ENCODE assay signal across 21 cellular contexts in the genomic region with DNA sequence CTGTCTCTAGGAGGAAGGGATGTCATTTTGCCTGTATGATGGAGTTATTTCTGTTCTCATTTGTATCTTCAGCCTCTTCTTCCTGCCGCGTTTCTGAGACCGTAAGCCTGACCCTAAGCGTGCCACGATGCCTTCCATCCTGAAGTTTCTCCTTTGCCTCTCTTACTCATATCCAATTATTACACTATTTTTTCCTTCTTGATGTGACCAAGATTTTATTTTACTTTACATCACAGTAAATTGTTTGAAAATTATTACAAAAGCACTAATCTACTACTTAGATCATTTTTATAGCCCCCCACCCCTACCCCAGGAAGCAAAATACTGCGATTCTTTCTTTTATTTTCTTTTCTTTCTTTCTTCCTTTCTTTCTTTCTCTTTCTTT.
DNase-seq lines count a peak whose midpoint lies in the region; ATAC-seq and TF ChIP-seq lines count a peak whose summit lies in the region.
"Had no signal": no experiment of that assay in that cellular context is flagged by ENCODE, and none has a peak within 500 bp of the region (broad histone marks: within the 10 kb centered on the region; RNA-seq: fewer than 3 reads in every experiment).

No MANE protein-coding gene starts in this region.

- peak overlapping the region; percentile 5 to 90 (median 37) for H3K27ac Mint-ChIP-seq in brain
- no peak overlapping the region for H3K27ac Mint-ChIP-seq in activated CD8-positive, alpha-beta T cell treated with anti-CD3 and anti-CD28 coated beads for 36 hours
- H3K27ac Mint-ChIP-seq: activated B cell treated with CpG ODN at 0.5 μM for 24 hours; CD4-positive, alpha-beta T cell; T-helper 2 cell treated with Interferon-gamma antibody and Interleukin-4, amounts not matched to agents 5 μg/mL and 100 μg/mL, for 36 hours had no signal

- no peaks in the 10 kb centered on the region for H3K27me3 Mint-ChIP-seq in brain
- no peaks in the 10 kb centered on the region for H3K27me3 Mint-ChIP-seq in activated CD8-positive, alpha-beta T cell treated with anti-CD3 and anti-CD28 coated beads for 36 hours
- H3K27me3 Mint-ChIP-seq: activated B cell treated with CpG ODN at 0.5 μM for 24 hours; CD4-positive, alpha-beta T cell; naive thymus-derived CD8-positive, alpha-beta T cell had no signal

- no peaks in the 10 kb centered on the region for H3K9me3 Mint-ChIP-seq in brain
- H3K9me3 Mint-ChIP-seq in activated CD8-positive, alpha-beta T cell treated with anti-CD3 and anti-CD28 coated beads for 36 hours: no peaks in the 10 kb centered on the region
- H3K9me3 Mint-ChIP-seq: activated B cell treated with CpG ODN at 0.5 μM for 24 hours; CD4-positive, alpha-beta T cell; naive thymus-derived CD8-positive, alpha-beta T cell; T-helper 2 cell treated with Interferon-gamma antibody and Interleukin-4, amounts not matched to agents 5 μg/mL and 100 μg/mL, for 36 hours had no signal

- H3K9me3 ChIP-seq in Loucy (ENCODE audit: insufficient read depth, low read depth, low read length) (no peaks in the 10 kb centered on the region), right cardiac atrium (ENCODE audit: control insufficient read depth, low read length) (no peaks in the 10 kb centered on the region)
- H3K9me3 ChIP-seq: colonic mucosa, vagina had no signal

- TF ChIP-seq CTCF in Loucy (conservative IDR thresholded peaks at IDR 0.05; ENCODE audit: low read length) (no peak), brain (conservative IDR thresholded peaks at IDR 0.05) (no peak)
- no peak for TF ChIP-seq CTCF in activated CD8-positive, alpha-beta T cell treated with anti-CD3 and anti-CD28 coated beads for 36 hours (IDR thresholded peaks at IDR 0.05)

- H3K4me1 ChIP-seq in Loucy (ENCODE audit: insufficient read depth, low read length, poor library complexity, severe bottlenecking): peaks cover 60% of the 10 kb centered on the region
- peaks cover 10% of the 10 kb centered on the region for H3K4me1 ChIP-seq in right cardiac atrium (ENCODE audit: control insufficient read depth, insufficient read depth, low read length)
- H3K4me1 ChIP-seq: colonic mucosa had no signal

- POLR2A ChIA-PET in activated CD8-positive, alpha-beta T cell treated with anti-CD3 and anti-CD28 coated beads for 36 hours (lab: Charles Lee): no interaction called here

- peaks cover 13% of the 10 kb centered on the region for H3F3A ChIP-seq in Loucy (ENCODE audit: low read depth)

- H3K27me3 ChIP-seq in Loucy (ENCODE audit: insufficient read depth, low read length, poor library complexity, severe bottlenecking): no peaks in the 10 kb centered on the region
- H3K27me3 ChIP-seq in right cardiac atrium (ENCODE audit: control insufficient read depth, insufficient read depth): no peaks in the 10 kb centered on the region
- H3K27me3 ChIP-seq: colonic mucosa, vagina had no signal

- CTCF ChIA-PET in activated CD8-positive, alpha-beta T cell treated with anti-CD3 and anti-CD28 coated beads for 36 hours (lab: Charles Lee): no interaction called here

- peak overlapping the region in 3 of 5 experiments; percentile 18 to 58 (median 49) for H3K4me3 Mint-ChIP-seq in brain
- no peak overlapping the region for H3K4me3 Mint-ChIP-seq in activated CD8-positive, alpha-beta T cell treated with anti-CD3 and anti-CD28 coated beads for 36 hours
- H3K4me3 Mint-ChIP-seq: activated B cell treated with CpG ODN at 0.5 μM for 24 hours; CD4-positive, alpha-beta T cell; naive thymus-derived CD8-positive, alpha-beta T cell; T-helper 2 cell treated with Interferon-gamma antibody and Interleukin-4, amounts not matched to agents 5 μg/mL and 100 μg/mL, for 36 hours had no signal

- H3K79me2 ChIP-seq in Loucy (ENCODE audit: insufficient read depth, low read length): peaks cover 53% of the 10 kb centered on the region

- no peak overlapping the region for H2AFZ ChIP-seq in Loucy (ENCODE audit: low read length)

- H3K4me3 ChIP-seq in Loucy (ENCODE audit: low read length, poor library complexity, severe bottlenecking) (no peak overlapping the region), right cardiac atrium (ENCODE audit: low read length) (peak overlapping the region; percentile 42)
- H3K4me3 ChIP-seq: colonic mucosa, vagina had no signal

- H3K9me2 ChIP-seq in Loucy (replicated peaks; ENCODE audit: low read depth, low read length): no peaks in the 10 kb centered on the region

- peaks cover 58% of the 10 kb centered on the region for H3K4me1 Mint-ChIP-seq in brain
- H3K4me1 Mint-ChIP-seq in activated CD8-positive, alpha-beta T cell treated with anti-CD3 and anti-CD28 coated beads for 36 hours (ENCODE audit: low read depth): peaks cover 4% of the 10 kb centered on the region

- no peak overlapping the region for H3K27ac ChIP-seq in right cardiac atrium (ENCODE audit: low read length)
- H3K27ac ChIP-seq: colonic mucosa, KMS-11, vagina had no signal

- 65% methylated on average over 6 of the region's 6 CpGs for WGBS in right cardiac atrium

- ATAC-seq in right cardiac atrium (no peak), HG02840 (IDR thresholded peaks at IDR 0.05; ENCODE audit: low FRiP score, unreplicated experiment) (no peak)
- no peak for ATAC-seq in activated CD8-positive, alpha-beta T cell treated with anti-CD3 and anti-CD28 coated beads for 36 hours
- ATAC-seq: naive thymus-derived CD8-positive, alpha-beta T cell; SK-N-SH treated with all-trans-retinoic acid at 6 μM for 48 hours had no signal

- no peaks in the 10 kb centered on the region for H4K20me1 ChIP-seq in Loucy (ENCODE audit: insufficient read depth, low read length, poor library complexity, severe bottlenecking)

- peak overlapping the region; percentile 53 for H3K9ac ChIP-seq in Loucy (ENCODE audit: low read depth, low read length, poor library complexity, severe bottlenecking)
- H3K9ac ChIP-seq: KMS-11 had no signal

- H3K4me2 ChIP-seq in Loucy (ENCODE audit: low read depth, low read length, poor library complexity, severe bottlenecking): peak overlapping the region; percentile 38
- H3K4me2 ChIP-seq: KMS-11 had no signal

- H3K36me3 Mint-ChIP-seq in brain: peaks cover 13% of the 10 kb centered on the region
- no peaks in the 10 kb centered on the region for H3K36me3 Mint-ChIP-seq in activated CD8-positive, alpha-beta T cell treated with anti-CD3 and anti-CD28 coated beads for 36 hours (ENCODE audit: low read depth)

- intact Hi-C loops in right cardiac atrium (cut with DNase I): loop anchor here in 1 of 4 donors (10.0 kb wide), 2 partner anchors 247 to 333 kb away; no protein-coding TSS in a partner anchor
- intact Hi-C loops in activated CD8-positive, alpha-beta T cell treated with anti-CD3 and anti-CD28 coated beads for 36 hours (cut with micrococcal nuclease): no loop called here

- DNase-seq in right cardiac atrium: no peak
- peak; percentile 11 for DNase-seq in stromal cell of bone marrow (ENCODE audit: low read depth)
- no peak for DNase-seq in UCSD-AML1 (lab: John Stamatoyannopoulos, UW; ENCODE audit: unreplicated experiment)
- no peak for DNase-seq in activated CD8-positive, alpha-beta T cell treated with anti-CD3 and anti-CD28 coated beads for 36 hours
- DNase-seq: activated B cell treated with CpG ODN at 0.5 μM for 24 hours; activated gamma-delta T cell treated with Interleukin-2 at 50 U/mL for 16 hours; activated T-cell treated with anti-CD3 and anti-CD28 coated beads, Interleukin-2, amount 50 U/mL, for 1 hour; CD4-positive, alpha-beta T cell; colonic mucosa; DMS 273 treated with DMSO at 0.1 percent for 48 hours; GDM1; naive thymus-derived CD8-positive, alpha-beta T cell; NCI-H1694 treated with DMSO at 0.1 percent for 48 hours; RPMI8226 had no signal

- H3K36me3 ChIP-seq in Loucy (ENCODE audit: insufficient read depth, low read length): no peaks in the 10 kb centered on the region; the same call in none of the 2 replicates
- H3K36me3 ChIP-seq: colonic mucosa, vagina had no signal
